ENCODE assay signal across 8 cellular contexts in the genomic region with DNA sequence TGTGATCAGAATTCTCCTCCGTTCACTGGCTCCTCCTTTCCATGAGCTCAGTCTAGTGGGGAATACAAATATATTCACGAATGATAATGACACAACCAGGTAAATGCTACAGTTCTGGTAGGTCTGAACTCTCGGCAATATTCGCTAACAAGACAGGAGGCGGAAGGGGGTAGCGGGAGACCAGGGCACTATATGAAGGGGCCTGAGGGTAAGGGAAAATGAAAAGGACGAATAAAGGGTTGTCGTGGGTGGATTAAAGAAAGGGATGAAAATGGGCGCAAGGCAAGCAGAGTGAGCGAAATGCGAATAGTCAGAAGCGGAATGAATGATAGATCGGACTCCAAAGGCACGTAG. TPM values are rescaled to one million over a fixed set of nuclear protein-coding genes. Genes with fewer than 3 reads are reported as not detected.
DNase-seq lines count a peak whose midpoint lies in the region; ATAC-seq, FAIRE-seq and TF ChIP-seq lines count a peak whose summit lies in the region.

No MANE protein-coding gene starts in this region.

- peak overlapping the region; percentile 67 for H3K27ac ChIP-seq in KOPT-K1 (ENCODE audit: low read depth, low read length, poor library complexity, severe bottlenecking)
- peak overlapping the region; percentile 86 for H3K27ac ChIP-seq in mesodermal cell (ENCODE audit: low read depth, low read length, severe bottlenecking)

- no peak for FAIRE-seq in frontal cortex (lab: Jason Lieb, UNC)

- peak; percentile 25 for ATAC-seq in GM19395 (IDR thresholded peaks at IDR 0.05; ENCODE audit: unreplicated experiment)

- H3K4me1 ChIP-seq in mesodermal cell (ENCODE audit: control insufficient read depth, insufficient read depth, low read length, poor library complexity, severe bottlenecking), result no peaks in the 10 kb centered on the region

- 0 to 1% methylated on average over 6 to 12 of the region's 14 CpGs for WGBS in mesodermal cell (ENCODE audit: insufficient coverage in 2 of 2), 2 experiments

- intact Hi-C loops in posterior cingulate gyrus (cut with DNase I), result loop anchor here (10.0 kb wide), 1 partner anchor 68 kb away; a partner anchor contains a TSS

- DNase-seq in AG08396 (ENCODE audit: low spot score) (peak; percentile 8), choroid plexus epithelial cell (ENCODE audit: low read depth) (peak; percentile 10), NCI-H510A (lab: John Stamatoyannopoulos, UW) (no peak), frontal cortex (ENCODE audit: low spot score in 2 of 2) (no peak), posterior cingulate gyrus (no peak)

- TF ChIP-seq CTCF in choroid plexus epithelial cell (conservative IDR thresholded peaks at IDR 0.05; ENCODE audit: low read depth, low read length), result no peak

- H3K9me3 ChIP-seq in KOPT-K1 (ENCODE audit: insufficient read depth, low read length, poor library complexity, severe bottlenecking) (no peaks in the 10 kb centered on the region), mesodermal cell (ENCODE audit: control insufficient read depth, low read length) (no peaks in the 10 kb centered on the region)

- H3K36me3 ChIP-seq in KOPT-K1 (ENCODE audit: insufficient read depth, low read length) (no peaks in the 10 kb centered on the region), mesodermal cell (ENCODE audit: control insufficient read depth, insufficient read depth, low read length) (no peaks in the 10 kb centered on the region)

- H3K4me3 ChIP-seq in choroid plexus epithelial cell (ENCODE audit: low read depth, low read length) (peak overlapping the region; percentile 74), mesodermal cell (ENCODE audit: extremely low read depth, insufficient read depth, low read length, poor library complexity, severe bottlenecking) (peak overlapping the region; percentile 60)

RNA-seq across cellular contexts. Expression of a gene that starts 0.7 kb away (rescaled TPM):
- 6.8 TPM for polyA plus RNA-seq in mesodermal cell (2013, experiment 1 of 2)
- polyA plus RNA-seq in mesodermal cell (2013, experiment 2 of 2), result 10.9 TPM
- total RNA-seq in frontal cortex, result 8.6 TPM

RNA-seq across cellular contexts. Expression of a gene that starts 47.1 kb away (rescaled TPM):
- 0.29 TPM for polyA plus RNA-seq in mesodermal cell (2013, experiment 1 of 2)
- polyA plus RNA-seq in mesodermal cell (2013, experiment 2 of 2), result not detected
- total RNA-seq in frontal cortex, result not detected

Comparison
In these comparisons a context has a peak if more than half of its experiments do, and no peak if none do; other contexts are left out.
1. DNase-seq: peak in AG08396 (single experiment) and choroid plexus epithelial cell (single experiment); none in NCI-H510A (single experiment), frontal cortex (0 of 2) and posterior cingulate gyrus (0 of 10).